29 cellular contexts compared by ENCODE assay signal in the genomic region with DNA sequence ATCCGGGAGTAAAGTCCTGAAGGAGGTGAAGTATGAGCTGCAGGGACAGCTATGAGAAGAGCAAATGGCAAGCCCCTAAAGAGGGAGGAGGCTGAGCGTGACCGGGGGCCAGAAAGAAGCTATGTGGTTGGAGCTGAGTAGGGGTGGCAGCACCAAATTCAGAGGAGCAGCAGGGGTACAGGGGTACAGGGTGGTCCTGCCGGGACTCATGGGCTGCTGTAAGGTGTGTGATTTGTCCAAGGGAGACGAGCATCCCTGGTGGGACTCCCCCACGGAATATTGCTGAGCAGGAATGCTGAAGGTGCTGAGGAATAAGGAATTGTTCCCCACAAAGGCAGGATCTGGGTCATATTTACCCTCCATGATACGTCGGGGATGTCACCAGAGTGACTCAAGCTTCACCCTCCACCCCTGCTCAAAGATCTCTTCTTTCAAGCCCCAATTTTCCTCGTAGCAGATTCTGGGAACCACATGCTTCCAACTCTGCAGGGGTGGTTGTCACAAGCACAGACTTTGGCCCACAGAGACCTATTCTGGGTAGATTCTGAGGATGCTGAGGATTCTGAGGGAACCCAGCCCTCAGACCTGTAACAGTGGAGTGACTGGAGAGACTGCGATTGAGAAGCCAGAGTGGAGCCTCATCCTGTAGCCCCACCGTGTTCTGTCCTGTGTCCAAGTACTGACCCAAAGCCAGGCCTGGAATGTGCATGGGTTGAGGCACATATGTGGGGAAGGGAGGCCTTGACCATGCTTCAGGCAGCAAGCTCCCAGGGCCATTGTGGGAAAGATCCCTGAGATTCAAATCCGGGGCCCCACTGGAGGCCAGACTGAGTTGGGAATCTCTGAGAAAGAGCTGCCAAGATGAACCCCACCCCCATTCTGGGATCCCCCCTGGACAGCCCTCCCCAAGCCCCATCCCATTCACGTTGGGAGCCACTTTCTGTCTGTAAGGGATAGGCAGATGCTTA. TPM values are rescaled to one million over a fixed set of nuclear protein-coding genes. Genes with fewer than 3 reads are reported as not detected.
A peak's percentile ranks its signal among the peaks of the same experiment; 100 is the strongest.
DNase-seq lines count a peak whose midpoint lies in the region; ATAC-seq and TF ChIP-seq lines count a peak whose summit lies in the region.
"Had no signal": no experiment of that assay in that cellular context is flagged by ENCODE, and none has a peak within 500 bp of the region (broad histone marks: within the 10 kb centered on the region; RNA-seq: fewer than 3 reads in every experiment).

No MANE protein-coding gene starts in this region.

- no peak for ATAC-seq in naive B cell (ENCODE audit: low read depth in 2 of 2)
- ATAC-seq: PC-3 had no signal

- no peaks in the 10 kb centered on the region for H3K9me3 Mint-ChIP-seq in activated CD4-positive, alpha-beta memory T cell treated with anti-CD3 and anti-CD28 coated beads, Interleukin-2, amount 10 ng/mL, durations not matched to agents 7 days and 5 days
- H3K9me3 Mint-ChIP-seq in activated CD4-positive, alpha-beta memory T cell treated with anti-CD3 and anti-CD28 coated beads for 36 hours = no peaks in the 10 kb centered on the region
- H3K9me3 Mint-ChIP-seq in endodermal cell (no peaks in the 10 kb centered on the region), naive B cell (peaks cover 0 to 2% (median 0%) of the 10 kb centered on the region in 7 donors)
- H3K9me3 Mint-ChIP-seq: CD8-positive, alpha-beta memory T cell had no signal

- no peaks in the 10 kb centered on the region for H3K27me3 ChIP-seq in endodermal cell (ENCODE audit: control insufficient read depth, insufficient read depth, low read length, poor library complexity, severe bottlenecking)
- no peaks in the 10 kb centered on the region for H3K27me3 ChIP-seq in stomach
- H3K27me3 ChIP-seq: BE2C had no signal

- CTCF ChIA-PET in activated CD4-positive, alpha-beta memory T cell treated with anti-CD3 and anti-CD28 coated beads, Interleukin-2, amount 10 ng/mL, durations not matched to agents 7 days and 5 days (lab: Charles Lee) = no interaction called here
- CTCF ChIA-PET in activated CD4-positive, alpha-beta memory T cell treated with anti-CD3 and anti-CD28 coated beads for 36 hours (lab: Charles Lee) = no interaction called here

- peaks cover 4% of the 10 kb centered on the region for H3K27me3 Mint-ChIP-seq in activated CD4-positive, alpha-beta memory T cell treated with anti-CD3 and anti-CD28 coated beads, Interleukin-2, amount 10 ng/mL, durations not matched to agents 7 days and 5 days
- H3K27me3 Mint-ChIP-seq in activated CD4-positive, alpha-beta memory T cell treated with anti-CD3 and anti-CD28 coated beads for 36 hours = peaks cover 2% of the 10 kb centered on the region
- peaks cover 40% of the 10 kb centered on the region for H3K27me3 Mint-ChIP-seq in endodermal cell (ENCODE audit: insufficient read depth)
- peaks cover 0 to 10% (median 0%) of the 10 kb centered on the region in 3 donors for H3K27me3 Mint-ChIP-seq in naive B cell

- no peak overlapping the region for H3K27ac Mint-ChIP-seq in activated CD4-positive, alpha-beta memory T cell treated with anti-CD3 and anti-CD28 coated beads, Interleukin-2, amount 10 ng/mL, durations not matched to agents 7 days and 5 days
- H3K27ac Mint-ChIP-seq in activated CD4-positive, alpha-beta memory T cell treated with anti-CD3 and anti-CD28 coated beads for 36 hours = no peak overlapping the region
- H3K27ac Mint-ChIP-seq in endodermal cell (no peak overlapping the region), naive B cell (peak overlapping the region in 4 of 6 donors; percentile 19 to 86 (median 66))
- H3K27ac Mint-ChIP-seq: CD14-positive monocyte; CD8-positive, alpha-beta memory T cell had no signal

- H3K4me3 Mint-ChIP-seq in activated CD4-positive, alpha-beta memory T cell treated with anti-CD3 and anti-CD28 coated beads, Interleukin-2, amount 10 ng/mL, durations not matched to agents 7 days and 5 days = no peak overlapping the region
- H3K4me3 Mint-ChIP-seq in activated CD4-positive, alpha-beta memory T cell treated with anti-CD3 and anti-CD28 coated beads for 36 hours = no peak overlapping the region
- H3K4me3 Mint-ChIP-seq in endodermal cell = no peak overlapping the region
- H3K4me3 Mint-ChIP-seq in naive B cell = peak overlapping the region in 1 of 8 donors; percentile 42
- H3K4me3 Mint-ChIP-seq: CD14-positive monocyte had no signal

- no peaks in the 10 kb centered on the region for H3K36me3 Mint-ChIP-seq in activated CD4-positive, alpha-beta memory T cell treated with anti-CD3 and anti-CD28 coated beads, Interleukin-2, amount 10 ng/mL, durations not matched to agents 7 days and 5 days (ENCODE audit: low read depth)
- no peaks in the 10 kb centered on the region for H3K36me3 Mint-ChIP-seq in activated CD4-positive, alpha-beta memory T cell treated with anti-CD3 and anti-CD28 coated beads for 36 hours
- no peaks in the 10 kb centered on the region for H3K36me3 Mint-ChIP-seq in endodermal cell (ENCODE audit: low read depth)
- H3K36me3 Mint-ChIP-seq in naive B cell = no peaks in the 10 kb centered on the region
- H3K36me3 Mint-ChIP-seq: CD14-positive monocyte; CD8-positive, alpha-beta memory T cell had no signal

- WGBS in endodermal cell (ENCODE audit: insufficient coverage in 1 of 2, insufficient read length in 1 of 2), 2 experiments = 92 to 96% methylated on average over 5 to 13 of the region's 13 CpGs
- WGBS in stomach, 5 donors = 77 to 81% (median 79%) methylated on average over 12 to 13 of the region's 13 CpGs

- no peak for TF ChIP-seq EP300 in stomach (IDR thresholded peaks at IDR 0.05)

- intact Hi-C loops in activated CD4-positive, alpha-beta memory T cell treated with anti-CD3 and anti-CD28 coated beads for 36 hours (cut with micrococcal nuclease) = no loop called here
- intact Hi-C loops in stomach (cut with DNase I; ENCODE audit: low total_unique reads) = no loop called here

- TF ChIP-seq POLR2A in stomach (IDR thresholded peaks at IDR 0.05) = no peak

- H3K27ac ChIP-seq in endodermal cell (ENCODE audit: low read depth, low read length) = no peak overlapping the region
- H3K27ac ChIP-seq in stomach = no peak overlapping the region
- H3K27ac ChIP-seq: KMS-11, SJSA1 had no signal

- no peak overlapping the region for H3K4me3 ChIP-seq in endodermal cell (ENCODE audit: low read length)
- no peak overlapping the region for H3K4me3 ChIP-seq in stomach
- H3K4me3 ChIP-seq: SJSA1 had no signal

- H3K4me1 ChIP-seq in endodermal cell (ENCODE audit: control insufficient read depth, insufficient read depth, low read length) (no peaks in the 10 kb centered on the region), stomach (peaks cover 0 to 1% (median 0%) of the 10 kb centered on the region in 4 donors)
- H3K4me1 ChIP-seq: BE2C, SJSA1 had no signal

- TF ChIP-seq CTCF in endodermal cell (conservative IDR thresholded peaks at IDR 0.05) (no peak), stomach (IDR thresholded peaks at IDR 0.05) (no peak), GM10266 (IDR thresholded peaks at IDR 0.05; ENCODE audit: control insufficient read depth, insufficient read depth, low read depth, missing control alignments) (no peak)

- H3K9ac ChIP-seq in endodermal cell (ENCODE audit: extremely low read depth, low read length, poor library complexity, severe bottlenecking) = no peak overlapping the region
- H3K9ac ChIP-seq: KMS-11 had no signal

- H3K9me3 ChIP-seq in endodermal cell (ENCODE audit: control insufficient read depth, low read length) (no peaks in the 10 kb centered on the region), stomach (no peaks in the 10 kb centered on the region)
- H3K9me3 ChIP-seq: BE2C, SJSA1 had no signal

- H3K4me1 Mint-ChIP-seq in activated CD4-positive, alpha-beta memory T cell treated with anti-CD3 and anti-CD28 coated beads, Interleukin-2, amount 10 ng/mL, durations not matched to agents 7 days and 5 days = no peaks in the 10 kb centered on the region
- H3K4me1 Mint-ChIP-seq in activated CD4-positive, alpha-beta memory T cell treated with anti-CD3 and anti-CD28 coated beads for 36 hours (ENCODE audit: low read depth) = no peaks in the 10 kb centered on the region
- H3K4me1 Mint-ChIP-seq in endodermal cell = no peaks in the 10 kb centered on the region
- H3K4me1 Mint-ChIP-seq in naive B cell = peaks cover 19 to 37% (median 19%) of the 10 kb centered on the region in 3 donors
- H3K4me1 Mint-ChIP-seq: CD8-positive, alpha-beta memory T cell had no signal

- H3K36me3 ChIP-seq in endodermal cell (ENCODE audit: control insufficient read depth, insufficient read depth, low read length) (no peaks in the 10 kb centered on the region), stomach (no peaks in the 10 kb centered on the region)
- H3K36me3 ChIP-seq: BE2C, SJSA1 had no signal

- DNase-seq in activated CD4-positive, alpha-beta memory T cell treated with anti-CD3 and anti-CD28 coated beads, Interleukin-2, amount 10 ng/mL, durations not matched to agents 7 days and 5 days = peak; percentile 10
- no peak for DNase-seq in activated CD4-positive, alpha-beta memory T cell treated with anti-CD3 and anti-CD28 coated beads for 36 hours
- DNase-seq in endodermal cell = peak; percentile 26
- DNase-seq in naive B cell = no peak
- DNase-seq in stomach = peak; percentile 19
- no peak for DNase-seq in GM10266 (ENCODE audit: extremely low spot score)
- no peak for DNase-seq in NCI-H1105 treated with DMSO at 0.1 percent for 48 hours (lab: John Stamatoyannopoulos, UW)
- DNase-seq in stimulated activated CD4-positive, alpha-beta T cell treated with anti-CD3 and anti-CD28 coated beads, Interleukin-2, amount 100 ng/mL, for 24 hours = no peak
- DNase-seq: 8988T; ACHN; BE2C; CD8-positive, alpha-beta memory T cell; DMS 273 treated with DMSO at 0.1 percent for 48 hours; DMS79 treated with DMSO at 0.1 percent for 48 hours; GF-D8; HCEC 1CT; IMR-90; NCI-H1048; NCI-H1417 treated with DMSO at 0.1 percent for 48 hours; NCI-H1694 treated with DMSO at 0.1 percent for 48 hours; NCI-H2081 treated with DMSO at 0.1 percent for 48 hours; NCI-H2171; NCI-H226; NCI-H510A treated with DMSO at 0.1 percent for 48 hours; PC-3; Right ventricle myocardium superior had no signal

- POLR2A ChIA-PET in activated CD4-positive, alpha-beta memory T cell treated with anti-CD3 and anti-CD28 coated beads, Interleukin-2, amount 10 ng/mL, durations not matched to agents 7 days and 5 days (lab: Charles Lee) = no interaction called here
- POLR2A ChIA-PET in activated CD4-positive, alpha-beta memory T cell treated with anti-CD3 and anti-CD28 coated beads for 36 hours (lab: Charles Lee) = no interaction called here

RNA-seq across cellular contexts. Expression of a gene that starts 4.2 kb away (rescaled TPM):
- not detected for total RNA-seq in activated CD4-positive, alpha-beta memory T cell treated with anti-CD3 and anti-CD28 coated beads, Interleukin-2, amount 10 ng/mL, durations not matched to agents 7 days and 5 days
- total RNA-seq in activated CD4-positive, alpha-beta memory T cell treated with anti-CD3 and anti-CD28 coated beads for 36 hours = under 1 TPM in 1 of 2 experiments, not detected in 1; 0.33 TPM
- total RNA-seq in endodermal cell (under 1 TPM; 0.42 to 0.86 TPM), stomach (10 to 100 TPM in 1 of 5 donors, not detected in 4; 12.9 TPM)
- polyA plus RNA-seq in endodermal cell (2013, experiment 1 of 2) = not detected
- not detected for polyA plus RNA-seq in endodermal cell (2013, experiment 2 of 2)
- polyA plus RNA-seq in naive B cell (ENCODE audit: low read depth in 6 of 6) (not detected), stomach (1 to 10 TPM in 1 of 3 donors, under 1 TPM in 2; 0.31 to 1.2 (median 0.76) TPM)
- total RNA-seq: CD8-positive, alpha-beta memory T cell; IMR-90; PC-3 had no signal
- polyA plus RNA-seq: CD8-positive, alpha-beta memory T cell; IMR-90 had no signal

Comparison
In these comparisons a context has a peak if more than half of its experiments do, and no peak if none do; other contexts are left out.
1. DNase-seq: peak in activated CD4-positive, alpha-beta memory T cell treated with anti-CD3 and anti-CD28 coated beads, Interleukin-2, amount 10 ng/mL, durations not matched to agents 7 days and 5 days (single experiment), endodermal cell (single experiment) and stomach (single experiment); none in activated CD4-positive, alpha-beta memory T cell treated with anti-CD3 and anti-CD28 coated beads for 36 hours (single experiment), naive B cell (single experiment), GM10266 (single experiment), NCI-H1105 treated with DMSO at 0.1 percent for 48 hours (single experiment) and stimulated activated CD4-positive, alpha-beta T cell treated with anti-CD3 and anti-CD28 coated beads, Interleukin-2, amount 100 ng/mL, for 24 hours (0 of 2).
2. H3K27ac Mint-ChIP-seq: peak in naive B cell (4 of 6); none in activated CD4-positive, alpha-beta memory T cell treated with anti-CD3 and anti-CD28 coated beads, Interleukin-2, amount 10 ng/mL, durations not matched to agents 7 days and 5 days (single experiment), activated CD4-positive, alpha-beta memory T cell treated with anti-CD3 and anti-CD28 coated beads for 36 hours (single experiment) and endodermal cell (single experiment).